Comparison of ENCODE assay signal across 23 cellular contexts in genomic region chr20:56157530-56158203, GRCh38.
"Had no signal": no experiment of that assay in that cellular context is flagged by ENCODE, and none has a peak within 500 bp of the region (broad histone marks: within the 10 kb centered on the region; RNA-seq: fewer than 3 reads in every experiment).

No MANE protein-coding gene starts in this region.

- H3K27ac ChIP-seq: esophagus squamous epithelium, heart right ventricle, neural progenitor cell, ovary, psoas muscle, sigmoid colon, testis, tibial artery had no signal

- H3K4me1 ChIP-seq: esophagus squamous epithelium, heart right ventricle, neural progenitor cell, psoas muscle, sigmoid colon, testis, tibial artery had no signal

- H3K9ac ChIP-seq: neural progenitor cell had no signal

- H3K4me2 ChIP-seq: neural progenitor cell had no signal

- H2AFZ ChIP-seq: neural progenitor cell had no signal

- H3K9me3 ChIP-seq: esophagus squamous epithelium, heart right ventricle, ovary, psoas muscle, sigmoid colon, testis, tibial artery had no signal

- H3K27me3 ChIP-seq: neural progenitor cell, ovary, sigmoid colon, testis had no signal

- H3K36me3 ChIP-seq: esophagus squamous epithelium, heart right ventricle, neural progenitor cell, ovary, sigmoid colon, tibial artery had no signal

- H3K4me3 ChIP-seq: esophagus squamous epithelium, heart right ventricle, lung, neural progenitor cell, ovary, psoas muscle, sigmoid colon, testis, tibial artery had no signal

- DNase-seq: cortex of kidney; effector memory CD8-positive, alpha-beta T cell; erythroblast; esophagus squamous epithelium; foreskin melanocyte; glutamatergic neuron; heart right ventricle; hippocampal formation; naive thymus-derived CD4-positive, alpha-beta T cell; nucleus accumbens; posterior cingulate gyrus; psoas muscle; right cardiac atrium; sigmoid colon; stimulated activated CD4-positive, alpha-beta T cell treated with anti-CD3 and anti-CD28 coated beads, Interleukin-2, amount 100 ng/mL, for 24 hours; stimulated activated CD4-positive, alpha-beta T cell treated with anti-CD3 and anti-CD28 coated beads, Interleukin-4, amount 100 ng/mL, for 4 hours; stimulated activated naive CD8-positive, alpha-beta T cell treated with anti-CD3 and anti-CD28 coated beads, Interleukin-15, Interleukin-2, amounts not matched to agents 100 U/mL and 50 U/mL, for 24 hours; substantia nigra; tibial artery had no signal
